ENCODE assay signal across 12 cellular contexts in the genomic region with DNA sequence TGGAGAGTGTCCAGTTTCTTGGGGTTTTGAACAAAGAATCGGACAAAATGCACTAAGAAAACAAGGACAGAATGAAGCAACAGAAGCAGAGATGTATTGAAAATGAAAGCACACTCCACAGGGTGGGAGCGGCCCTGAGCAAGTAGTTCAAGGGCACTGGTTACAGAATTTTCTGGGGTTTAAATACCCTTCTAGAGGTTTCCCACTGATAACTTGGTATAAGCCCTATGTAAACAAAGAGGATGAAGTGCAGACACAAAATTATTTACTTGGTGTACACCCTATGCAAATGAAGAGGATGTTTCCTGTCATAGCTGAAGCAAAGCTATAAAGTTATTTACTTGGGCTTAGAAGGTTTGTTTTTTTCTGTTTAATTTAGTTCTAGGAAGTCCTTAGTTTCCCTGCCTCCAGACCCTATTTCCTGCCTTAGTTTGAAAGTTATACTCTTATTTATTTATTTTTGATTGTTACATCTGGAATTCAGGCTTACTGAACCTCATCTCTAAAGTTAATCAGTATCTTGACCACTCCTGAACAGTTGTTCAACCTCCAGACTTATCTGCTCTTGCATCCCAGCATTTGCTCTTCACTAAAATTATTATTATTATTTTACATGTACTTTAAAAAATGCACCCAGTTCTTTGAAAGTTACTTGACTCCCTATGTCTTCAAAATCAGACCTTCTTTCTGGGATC.
DNase-seq lines count a peak whose midpoint lies in the region; ATAC-seq and TF ChIP-seq lines count a peak whose summit lies in the region.
"Had no signal": no experiment of that assay in that cellular context is flagged by ENCODE, and none has a peak within 500 bp of the region (broad histone marks: within the 10 kb centered on the region; RNA-seq: fewer than 3 reads in every experiment).

No MANE protein-coding gene starts in this region.

- no peaks in the 10 kb centered on the region for H3K36me3 Mint-ChIP-seq in activated naive CD4-positive, alpha-beta T cell treated with anti-CD3 and anti-CD28 coated beads, Interleukin-2, amount 10 ng/mL, durations not matched to agents 7 days and 5 days
- no peaks in the 10 kb centered on the region for H3K36me3 Mint-ChIP-seq in endothelial cell (ENCODE audit: low read depth, unreplicated experiment)
- H3K36me3 Mint-ChIP-seq in stimulated activated effector memory CD8-positive, alpha-beta T cell treated with anti-CD3 and anti-CD28 coated beads, Interleukin-12 subunit alpha, Interleukin-12 subunit beta, amount 100 ng/mL, for 72 hours = no peaks in the 10 kb centered on the region

- ATAC-seq in stimulated activated effector memory CD8-positive, alpha-beta T cell treated with anti-CD3 and anti-CD28 coated beads, Interleukin-12 subunit alpha, Interleukin-12 subunit beta, amount 100 ng/mL, for 72 hours = no peak
- ATAC-seq: activated CD4-positive, CD25-positive, alpha-beta regulatory T cell treated with anti-CD3 and anti-CD28 coated beads, Interleukin-2, amount 50 U/mL, for 24 hours had no signal

- peaks cover 5% of the 10 kb centered on the region for H3K9me3 Mint-ChIP-seq in activated naive CD4-positive, alpha-beta T cell treated with anti-CD3 and anti-CD28 coated beads, Interleukin-2, amount 10 ng/mL, durations not matched to agents 7 days and 5 days
- no peaks in the 10 kb centered on the region for H3K9me3 Mint-ChIP-seq in endothelial cell (ENCODE audit: unreplicated experiment)
- H3K9me3 Mint-ChIP-seq in stimulated activated effector memory CD8-positive, alpha-beta T cell treated with anti-CD3 and anti-CD28 coated beads, Interleukin-12 subunit alpha, Interleukin-12 subunit beta, amount 100 ng/mL, for 72 hours = no peaks in the 10 kb centered on the region

- H3K27me3 Mint-ChIP-seq in activated naive CD4-positive, alpha-beta T cell treated with anti-CD3 and anti-CD28 coated beads, Interleukin-2, amount 10 ng/mL, durations not matched to agents 7 days and 5 days = no peaks in the 10 kb centered on the region
- no peaks in the 10 kb centered on the region for H3K27me3 Mint-ChIP-seq in endothelial cell (ENCODE audit: unreplicated experiment)

- no peak for TF ChIP-seq CTCF in endothelial cell (IDR thresholded peaks at IDR 0.05; ENCODE audit: unreplicated experiment)

- peaks cover 22% of the 10 kb centered on the region for H3K4me1 Mint-ChIP-seq in activated naive CD4-positive, alpha-beta T cell treated with anti-CD3 and anti-CD28 coated beads, Interleukin-2, amount 10 ng/mL, durations not matched to agents 7 days and 5 days
- peaks cover 17% of the 10 kb centered on the region for H3K4me1 Mint-ChIP-seq in endothelial cell (ENCODE audit: unreplicated experiment)
- peaks cover 6% of the 10 kb centered on the region for H3K4me1 Mint-ChIP-seq in stimulated activated effector memory CD8-positive, alpha-beta T cell treated with anti-CD3 and anti-CD28 coated beads, Interleukin-12 subunit alpha, Interleukin-12 subunit beta, amount 100 ng/mL, for 72 hours

- CTCF ChIA-PET in activated naive CD4-positive, alpha-beta T cell treated with anti-CD3 and anti-CD28 coated beads, Interleukin-2, amount 10 ng/mL, durations not matched to agents 7 days and 5 days (lab: Charles Lee) = no interaction called here

- H3K27ac Mint-ChIP-seq in activated naive CD4-positive, alpha-beta T cell treated with anti-CD3 and anti-CD28 coated beads, Interleukin-2, amount 10 ng/mL, durations not matched to agents 7 days and 5 days = peak overlapping the region; percentile 75
- peak overlapping the region; percentile 2 for H3K27ac Mint-ChIP-seq in endothelial cell (ENCODE audit: unreplicated experiment)
- peak overlapping the region; percentile 82 for H3K27ac Mint-ChIP-seq in stimulated activated effector memory CD8-positive, alpha-beta T cell treated with anti-CD3 and anti-CD28 coated beads, Interleukin-12 subunit alpha, Interleukin-12 subunit beta, amount 100 ng/mL, for 72 hours

- peak; percentile 42 for DNase-seq in activated naive CD4-positive, alpha-beta T cell treated with anti-CD3 and anti-CD28 coated beads, Interleukin-2, amount 10 ng/mL, durations not matched to agents 7 days and 5 days
- no peak for DNase-seq in activated naive CD4-positive, alpha-beta T cell treated with anti-CD3 and anti-CD28 coated beads, Interleukin-2, amount 50 U/mL, for 16 hours
- peak; percentile 60 for DNase-seq in RPMI7951 (ENCODE audit: low read depth)
- no peak for DNase-seq in endothelial cell (ENCODE audit: low spot score)
- no peak for DNase-seq in stimulated activated effector memory CD8-positive, alpha-beta T cell treated with anti-CD3 and anti-CD28 coated beads, Interleukin-12 subunit alpha, Interleukin-12 subunit beta, amount 100 ng/mL, for 72 hours (ENCODE audit: low spot score in 2 of 2)
- no peak for DNase-seq in NCI-H1930 (lab: John Stamatoyannopoulos, UW)
- DNase-seq in GOT3 (lab: John Stamatoyannopoulos, UW) = no peak
- DNase-seq in posterior cingulate gyrus = no peak
- DNase-seq: hypothalamus; Kasumi-1; stimulated activated CD4-positive, alpha-beta T cell treated with anti-CD3 and anti-CD28 coated beads, Interleukin-1b, Interleukin-23, amount 100 ng/mL, for 48 hours had no signal

- peak overlapping the region; percentile 43 for H3K4me3 Mint-ChIP-seq in activated naive CD4-positive, alpha-beta T cell treated with anti-CD3 and anti-CD28 coated beads, Interleukin-2, amount 10 ng/mL, durations not matched to agents 7 days and 5 days
- H3K4me3 Mint-ChIP-seq in endothelial cell (ENCODE audit: unreplicated experiment) = no peak overlapping the region
- H3K4me3 Mint-ChIP-seq in stimulated activated effector memory CD8-positive, alpha-beta T cell treated with anti-CD3 and anti-CD28 coated beads, Interleukin-12 subunit alpha, Interleukin-12 subunit beta, amount 100 ng/mL, for 72 hours = peak overlapping the region; percentile 57

- intact Hi-C loops in posterior cingulate gyrus (cut with DNase I) = no loop called here

Comparison
In these comparisons a context has a peak if more than half of its experiments do, and no peak if none do; other contexts are left out.
1. DNase-seq: peak in activated naive CD4-positive, alpha-beta T cell treated with anti-CD3 and anti-CD28 coated beads, Interleukin-2, amount 10 ng/mL, durations not matched to agents 7 days and 5 days (single experiment) and RPMI7951 (single experiment); none in activated naive CD4-positive, alpha-beta T cell treated with anti-CD3 and anti-CD28 coated beads, Interleukin-2, amount 50 U/mL, for 16 hours (single experiment), endothelial cell (single experiment), stimulated activated effector memory CD8-positive, alpha-beta T cell treated with anti-CD3 and anti-CD28 coated beads, Interleukin-12 subunit alpha, Interleukin-12 subunit beta, amount 100 ng/mL, for 72 hours (0 of 2), NCI-H1930 (0 of 2), GOT3 (single experiment) and posterior cingulate gyrus (0 of 10).
2. H3K27ac Mint-ChIP-seq: peak in every context shown above with its lines; median percentile 82 in stimulated activated effector memory CD8-positive, alpha-beta T cell treated with anti-CD3 and anti-CD28 coated beads, Interleukin-12 subunit alpha, Interleukin-12 subunit beta, amount 100 ng/mL, for 72 hours; 75 in activated naive CD4-positive, alpha-beta T cell treated with anti-CD3 and anti-CD28 coated beads, Interleukin-2, amount 10 ng/mL, durations not matched to agents 7 days and 5 days; 2 in endothelial cell.